In genomic region chr13:30995331-30995730, GRCh38 we compare ENCODE assay signal across 33 cellular contexts.
"Had no signal": no experiment of that assay in that cellular context is flagged by ENCODE, and none has a peak within 500 bp of the region (broad histone marks: within the 10 kb centered on the region; RNA-seq: fewer than 3 reads in every experiment).

No MANE protein-coding gene starts in this region.

- H3K4me3 ChIP-seq: adrenal gland, ascending aorta, body of pancreas, breast epithelium, cardiac muscle cell had no signal

- FAIRE-seq: astrocyte had no signal

- H3K27ac ChIP-seq: adrenal gland, ascending aorta, body of pancreas, brain microvascular endothelial cell, breast epithelium, cardiac muscle cell had no signal

- DNase-seq: activated effector memory CD4-positive, alpha-beta T cell treated with anti-CD3 and anti-CD28 coated beads, Interleukin-2, amount 50 U/mL, for 16 hours; activated effector memory CD4-positive, alpha-beta T cell treated with Interleukin-2 at 50 U/mL for 16 hours; activated gamma-delta T cell; activated gamma-delta T cell treated with Interleukin-2 at 50 U/mL for 16 hours; activated naive CD4-positive, alpha-beta T cell; activated naive CD4-positive, alpha-beta T cell treated with anti-CD3 and anti-CD28 coated beads for 36 hours; activated naive CD4-positive, alpha-beta T cell treated with anti-CD3 and anti-CD28 coated beads, Interleukin-2, amount 10 ng/mL, durations not matched to agents 7 days and 5 days; activated naive CD4-positive, alpha-beta T cell treated with anti-CD3 and anti-CD28 coated beads, Interleukin-2, amount 50 U/mL, for 16 hours; activated naive CD4-positive, alpha-beta T cell treated with Interleukin-2 at 50 U/mL for 16 hours; activated naive CD8-positive, alpha-beta T cell treated with anti-CD3 and anti-CD28 coated beads for 36 hours; activated naive CD8-positive, alpha-beta T cell treated with anti-CD3 and anti-CD28 coated beads, Interleukin-2, amount 10 ng/mL, durations not matched to agents 7 days and 5 days; activated naive CD8-positive, alpha-beta T cell treated with anti-CD3 and anti-CD28 coated beads, Interleukin-2, amount 50 U/mL, for 24 hours; activated T-cell treated with anti-CD3 and anti-CD28 coated beads, Interleukin-2, amount 50 U/mL, for 1 hour; activated T-cell treated with anti-CD3 and anti-CD28 coated beads, Interleukin-2, amount 50 U/mL, for 24 hours; activated T-cell treated with anti-CD3 and anti-CD28 coated beads, Interleukin-2, amount 50 U/mL, for 4 hours; activated T-cell treated with anti-CD3 and anti-CD28 coated beads, Interleukin-2, amount 50 U/mL, for 48 hours; activated T-cell treated with anti-CD3 and anti-CD28 coated beads, Interleukin-2, amount 50 U/mL, for 72 hours; adrenal gland; amniotic stem cell; amygdala; anterior cingulate cortex; aorta; body of pancreas; brain microvascular endothelial cell; caudate nucleus; central memory CD4-positive, alpha-beta T cell; cerebellar nuclear complex had no signal

- H3K36me3 ChIP-seq: adrenal gland, ascending aorta, brain microvascular endothelial cell, breast epithelium, cardiac muscle cell had no signal

- ATAC-seq: activated naive CD4-positive, alpha-beta T cell treated with anti-CD3 and anti-CD28 coated beads, Interleukin-2, amount 50 U/mL, for 72 hours; activated naive CD8-positive, alpha-beta T cell treated with anti-CD3 and anti-CD28 coated beads, Interleukin-2, amount 50 U/mL, for 24 hours; activated T-cell treated with anti-CD3 and anti-CD28 coated beads, Interleukin-2, amount 50 U/mL, for 4 hours; activated T-cell treated with anti-CD3 and anti-CD28 coated beads, Interleukin-2, amount 50 U/mL, for 72 hours; activated T-helper 17 cell treated with anti-CD3 and anti-CD28 coated beads, Interleukin-2, amount 50 U/mL, for 72 hours; body of pancreas had no signal

- H3K4me1 ChIP-seq: adrenal gland, ascending aorta, body of pancreas, breast epithelium had no signal

- H3K9me3 ChIP-seq: adrenal gland, ascending aorta, body of pancreas, breast epithelium had no signal

- H3K27me3 ChIP-seq: adrenal gland, ascending aorta, body of pancreas, brain microvascular endothelial cell, breast epithelium had no signal
